ENCODE assay signal across 20 cellular contexts in the genomic region with DNA sequence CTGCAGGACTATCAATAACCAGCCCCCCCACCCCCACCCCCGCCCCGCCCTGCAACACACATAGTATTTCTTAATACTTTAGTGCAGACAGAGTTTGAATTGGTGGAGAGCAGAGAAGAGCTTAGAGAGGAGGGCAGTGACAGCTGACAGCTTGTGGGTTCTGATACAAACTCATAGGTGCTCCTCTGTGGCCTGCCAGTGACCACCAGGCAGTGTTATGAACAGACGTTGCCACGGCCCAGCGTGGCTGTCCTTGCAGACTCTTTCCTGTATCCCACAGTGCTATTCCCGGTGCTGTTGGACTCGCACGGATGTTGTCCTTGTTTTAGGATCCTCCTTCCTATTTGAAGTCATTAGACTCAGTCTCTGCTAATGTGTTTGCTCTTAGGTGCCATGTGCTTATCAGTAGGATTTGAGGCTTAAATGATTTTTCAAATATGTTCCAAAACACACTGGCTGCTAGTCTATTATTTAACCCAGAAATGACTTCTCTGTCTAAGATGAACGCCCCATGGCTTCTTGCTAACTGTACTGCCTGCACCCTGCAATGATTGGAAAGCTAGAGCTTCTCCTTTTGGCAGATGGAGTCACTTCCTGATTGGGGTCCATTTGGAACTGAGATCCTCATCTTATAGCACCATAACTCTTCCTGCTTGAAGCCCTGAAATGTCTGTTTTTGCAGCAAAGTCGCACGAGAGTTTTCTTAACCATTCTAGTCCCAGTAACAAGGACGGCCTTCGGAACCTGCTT.
A peak's percentile ranks its signal among the peaks of the same experiment; 100 is the strongest.
DNase-seq lines count a peak whose midpoint lies in the region; ATAC-seq and TF ChIP-seq lines count a peak whose summit lies in the region.
"Had no signal": no experiment of that assay in that cellular context is flagged by ENCODE, and none has a peak within 500 bp of the region (broad histone marks: within the 10 kb centered on the region; RNA-seq: fewer than 3 reads in every experiment).

No MANE protein-coding gene starts in this region.

- CTCF ChIA-PET in WTC11 (lab: Charles Lee) = interaction anchor here (0.6 kb wide), 1 partner anchor 579 kb away, joined by 6 read pairs; no protein-coding TSS in a partner anchor

- H3K4me3 Mint-ChIP-seq in CD14-positive monocyte (peak overlapping the region in 1 of 2 donors; percentile 49), WTC11 (no peak overlapping the region)
- peak overlapping the region; percentile 6 for H3K4me3 Mint-ChIP-seq in dendritic cell treated with granulocyte-macrophage colony-stimulating factor and Interleukin-4, amounts not matched to agents 40 ng/mL and 50 ng/mL, for 4 days
- H3K4me3 Mint-ChIP-seq: activated CD4-positive, alpha-beta memory T cell treated with anti-CD3 and anti-CD28 coated beads for 36 hours; CD8-positive, alpha-beta T cell; immature natural killer cell; memory B cell; nephron had no signal

- H3K4me3 ChIP-seq in neutrophil (ENCODE audit: low read depth in 1 of 2, low read length in 1 of 2) (no peak overlapping the region), trophoblast cell (ENCODE audit: low read depth, low read length) (no peak overlapping the region)
- H3K4me3 ChIP-seq: thyroid gland had no signal

- DNase-seq in CD14-positive monocyte (ENCODE audit: low spot score) (no peak), MV-4-11 (lab: John Stamatoyannopoulos, UW) (peak; percentile 82), WTC11 (ENCODE audit: low spot score) (no peak), trophoblast cell (no peak), superior temporal gyrus (ENCODE audit: extremely low spot score) (no peak)
- DNase-seq in activated CD4-positive, CD25-positive, alpha-beta regulatory T cell treated with anti-CD3 and anti-CD28 coated beads, Interleukin-2, amount 50 U/mL, for 72 hours = no peak
- DNase-seq: activated CD4-positive, alpha-beta memory T cell treated with anti-CD3 and anti-CD28 coated beads for 36 hours; activated naive CD4-positive, alpha-beta T cell treated with anti-CD3 and anti-CD28 coated beads, Interleukin-2, amount 50 U/mL, for 16 hours; activated T-cell treated with anti-CD3 and anti-CD28 coated beads, Interleukin-2, amount 50 U/mL, for 1 hour; DMS79 treated with DMSO at 0.1 percent for 48 hours; immature natural killer cell; NCI-H1105; stimulated activated CD4-positive, alpha-beta T cell treated with anti-CD3 and anti-CD28 coated beads, Interleukin-12 subunit alpha, Interleukin-12 subunit beta, amount 100 ng/mL, for 4 hours; SW 1271 had no signal

- H3K9me3 Mint-ChIP-seq in CD14-positive monocyte = peaks cover 0 to 3% (median 0%) of the 10 kb centered on the region in 7 donors
- peaks cover 8% of the 10 kb centered on the region for H3K9me3 Mint-ChIP-seq in dendritic cell treated with granulocyte-macrophage colony-stimulating factor and Interleukin-4, amounts not matched to agents 40 ng/mL and 50 ng/mL, for 4 days
- peaks cover 4% of the 10 kb centered on the region for H3K9me3 Mint-ChIP-seq in WTC11
- H3K9me3 Mint-ChIP-seq: activated CD4-positive, alpha-beta memory T cell treated with anti-CD3 and anti-CD28 coated beads for 36 hours; CD8-positive, alpha-beta T cell; immature natural killer cell; memory B cell; nephron had no signal

- no peaks in the 10 kb centered on the region for H3K27me3 ChIP-seq in neutrophil
- no peaks in the 10 kb centered on the region for H3K27me3 ChIP-seq in trophoblast cell (ENCODE audit: insufficient read depth, low read length)
- H3K27me3 ChIP-seq: thyroid gland had no signal

- H3K79me2 ChIP-seq in trophoblast cell (ENCODE audit: control insufficient read depth, insufficient read depth, low read length, poor library complexity) = no peaks in the 10 kb centered on the region

- H3K18ac ChIP-seq in trophoblast cell (ENCODE audit: low read length) = no peak overlapping the region

- no peak overlapping the region for H3K14ac ChIP-seq in trophoblast cell (ENCODE audit: low read length)

- H3K9ac ChIP-seq in trophoblast cell (ENCODE audit: low read length) = no peak overlapping the region

- H3K9me3 ChIP-seq in neutrophil = no peaks in the 10 kb centered on the region
- no peaks in the 10 kb centered on the region for H3K9me3 ChIP-seq in trophoblast cell (ENCODE audit: insufficient read depth, low read depth, low read length)
- H3K9me3 ChIP-seq: thyroid gland had no signal

- peaks cover 86% of the 10 kb centered on the region for H3K4me1 Mint-ChIP-seq in CD14-positive monocyte
- H3K4me1 Mint-ChIP-seq in dendritic cell treated with granulocyte-macrophage colony-stimulating factor and Interleukin-4, amounts not matched to agents 40 ng/mL and 50 ng/mL, for 4 days (ENCODE audit: low read depth) = peaks cover 98% of the 10 kb centered on the region
- peaks cover 7% of the 10 kb centered on the region; the same call in 1 of the 2 replicates for H3K4me1 Mint-ChIP-seq in WTC11

- peaks cover 0 to 3% (median 0%) of the 10 kb centered on the region in 3 donors for H3K27me3 Mint-ChIP-seq in CD14-positive monocyte (ENCODE audit: low read depth in 3 of 3)
- H3K27me3 Mint-ChIP-seq in dendritic cell treated with granulocyte-macrophage colony-stimulating factor and Interleukin-4, amounts not matched to agents 40 ng/mL and 50 ng/mL, for 4 days = no peaks in the 10 kb centered on the region
- H3K27me3 Mint-ChIP-seq in WTC11 (ENCODE audit: low read depth) = peaks cover 3% of the 10 kb centered on the region; the same call in 1 of the 2 replicates
- H3K27me3 Mint-ChIP-seq: activated CD4-positive, alpha-beta memory T cell treated with anti-CD3 and anti-CD28 coated beads for 36 hours; memory B cell had no signal

- peak overlapping the region; percentile 92 to 98 (median 95) for H3K27ac Mint-ChIP-seq in CD14-positive monocyte
- H3K27ac Mint-ChIP-seq in dendritic cell treated with granulocyte-macrophage colony-stimulating factor and Interleukin-4, amounts not matched to agents 40 ng/mL and 50 ng/mL, for 4 days = peak overlapping the region; percentile 94
- H3K27ac Mint-ChIP-seq in WTC11 = no peak overlapping the region
- H3K27ac Mint-ChIP-seq: activated CD4-positive, alpha-beta memory T cell treated with anti-CD3 and anti-CD28 coated beads for 36 hours; CD8-positive, alpha-beta T cell; memory B cell had no signal

- H2AK5ac ChIP-seq in trophoblast cell (ENCODE audit: low read length) = no peak overlapping the region

- no peak overlapping the region for H2AFZ ChIP-seq in trophoblast cell (ENCODE audit: insufficient read depth, low read length, poor library complexity)

- POLR2A ChIA-PET in WTC11 (lab: Charles Lee) = no interaction called here

- no peak overlapping the region for H2BK5ac ChIP-seq in trophoblast cell (ENCODE audit: low read depth, low read length, poor library complexity)

- intact Hi-C loops in CD14-positive monocyte (cut with micrococcal nuclease) = loop anchor here (2.0 kb wide), 1 partner anchor 15 kb away; no protein-coding TSS in a partner anchor
- intact Hi-C loops in dendritic cell treated with granulocyte-macrophage colony-stimulating factor and Interleukin-4, amounts not matched to agents 40 ng/mL and 50 ng/mL, for 4 days (cut with micrococcal nuclease) = loop anchor here (5.0 to 10.0 kb wide), 2 partner anchors 34 to 77 kb away; no protein-coding TSS in a partner anchor

- WGBS in trophoblast cell (ENCODE audit: extremely low coverage, insufficient coverage, insufficient read length) = no CpG with 5 or more reads among the region's 13 CpGs

- no peak overlapping the region for H2BK120ac ChIP-seq in trophoblast cell (ENCODE audit: insufficient read depth, low read length, poor library complexity)

- ATAC-seq in WTC11 = no peak
- ATAC-seq: CD8-positive, alpha-beta T cell had no signal

- H3K36me3 ChIP-seq in neutrophil = no peaks in the 10 kb centered on the region
- H3K36me3 ChIP-seq in trophoblast cell (ENCODE audit: control insufficient read depth in 1 of 2, insufficient read depth in 2 of 2, low read length in 2 of 2) = no peaks in the 10 kb centered on the region
- H3K36me3 ChIP-seq: thyroid gland had no signal

- peak overlapping the region; percentile 97 for H3K27ac ChIP-seq in neutrophil
- H3K27ac ChIP-seq in trophoblast cell (ENCODE audit: low read depth, low read length) = no peak overlapping the region
- H3K27ac ChIP-seq: thyroid gland had no signal

- H4K8ac ChIP-seq in trophoblast cell (ENCODE audit: low read depth, low read length) = no peak overlapping the region

- H4K12ac ChIP-seq in trophoblast cell (ENCODE audit: low read depth, low read length) = no peak overlapping the region

- TF ChIP-seq CTCF in CD14-positive monocyte (IDR thresholded peaks at IDR 0.05) (no peak), neutrophil (IDR thresholded peaks at IDR 0.05) (no peak), WTC11 (IDR thresholded peaks at IDR 0.05) (no peak)

- H3K4me2 ChIP-seq in trophoblast cell (ENCODE audit: low read length) = no peak overlapping the region

- H3K4me1 ChIP-seq in neutrophil (ENCODE audit: control insufficient read depth in 1 of 2, insufficient read depth in 1 of 2, low read depth in 1 of 2, low read length in 1 of 2) (peaks cover 63 to 67% of the 10 kb centered on the region in 2 experiments), trophoblast cell (ENCODE audit: control insufficient read depth in 1 of 2, insufficient read depth in 2 of 2, low read length in 2 of 2) (no peaks in the 10 kb centered on the region)
- H3K4me1 ChIP-seq: thyroid gland had no signal

- H3K4ac ChIP-seq in trophoblast cell (ENCODE audit: low read depth, low read length) = no peak overlapping the region

- H3K23ac ChIP-seq in trophoblast cell (ENCODE audit: low read length) = no peak overlapping the region

- H2BK12ac ChIP-seq in trophoblast cell (ENCODE audit: low read length) = no peak overlapping the region

- H4K91ac ChIP-seq in trophoblast cell (ENCODE audit: low read depth, low read length) = no peak overlapping the region

- H3K79me1 ChIP-seq in trophoblast cell (ENCODE audit: low read length) = no peaks in the 10 kb centered on the region

- H3K36me3 Mint-ChIP-seq in CD14-positive monocyte (peaks cover 6 to 8% of the 10 kb centered on the region in 2 donors), WTC11 (no peaks in the 10 kb centered on the region)
- H3K36me3 Mint-ChIP-seq in dendritic cell treated with granulocyte-macrophage colony-stimulating factor and Interleukin-4, amounts not matched to agents 40 ng/mL and 50 ng/mL, for 4 days (ENCODE audit: low read depth) = peaks cover 7% of the 10 kb centered on the region
- H3K36me3 Mint-ChIP-seq: activated CD4-positive, alpha-beta memory T cell treated with anti-CD3 and anti-CD28 coated beads for 36 hours; CD8-positive, alpha-beta T cell; immature natural killer cell; memory B cell had no signal
